ENCODE assay signal across 8 cellular contexts in genomic region chr3:125054436-125055164, GRCh38. TPM values are rescaled to one million over a fixed set of nuclear protein-coding genes. Genes with fewer than 3 reads are reported as not detected.
A peak's percentile ranks its signal among the peaks of the same experiment; 100 is the strongest.
DNase-seq lines count a peak whose midpoint lies in the region; ATAC-seq and TF ChIP-seq lines count a peak whose summit lies in the region.

No MANE protein-coding gene starts in this region.

- DNase-seq in EH (ENCODE audit: low read depth) (peak; percentile 79), left lung (no peak), D341Med (ENCODE audit: low spot score) (no peak)
- peak; percentile 49 for DNase-seq in central memory CD4-positive, alpha-beta T cell
- DNase-seq in activated CD8-positive, alpha-beta memory T cell treated with anti-CD3 and anti-CD28 coated beads for 24 hours = no peak

- no peaks in the 10 kb centered on the region for H3K9me3 ChIP-seq in OCI-LY1 (ENCODE audit: low read length)
- H3K9me3 ChIP-seq in left lung = no peaks in the 10 kb centered on the region
- H3K9me3 ChIP-seq in subcutaneous abdominal adipose tissue (ENCODE audit: control insufficient read depth in 5 of 5, low read length in 5 of 5) = no peaks in the 10 kb centered on the region

- TF ChIP-seq CTCF in OCI-LY1 (IDR thresholded peaks at IDR 0.05; ENCODE audit: low read length) = no peak
- no peak for TF ChIP-seq CTCF in left lung (IDR thresholded peaks at IDR 0.05)

- ATAC-seq in GM21619 (IDR thresholded peaks at IDR 0.05; ENCODE audit: unreplicated experiment) (peak; percentile 38), left lung (peak; percentile 37)

- H3K9me2 ChIP-seq in OCI-LY1 (ENCODE audit: low read depth, low read length) = no peaks in the 10 kb centered on the region

- intact Hi-C loops in left lung (cut with DNase I) = no loop called here

- no peaks in the 10 kb centered on the region for H3K79me2 ChIP-seq in OCI-LY1 (ENCODE audit: insufficient read depth, low read length)

- H3K27me3 ChIP-seq in OCI-LY1 (ENCODE audit: insufficient read depth, low read length) = peaks cover 11% of the 10 kb centered on the region; the same call in 1 of the 2 replicates
- H3K27me3 ChIP-seq in left lung = peaks cover 0 to 32% of the 10 kb centered on the region in 2 donors
- no peaks in the 10 kb centered on the region for H3K27me3 ChIP-seq in subcutaneous abdominal adipose tissue (ENCODE audit: control insufficient read depth in 5 of 5, insufficient read depth in 4 of 5, low read length in 5 of 5)

- H2AFZ ChIP-seq in OCI-LY1 (ENCODE audit: low read length) = no peak overlapping the region

- no peaks in the 10 kb centered on the region for H4K20me1 ChIP-seq in OCI-LY1 (ENCODE audit: insufficient read depth, low read length)

- H3K27ac ChIP-seq in OCI-LY1 (ENCODE audit: low read depth, low read length, poor library complexity, severe bottlenecking) = no peak overlapping the region
- H3K27ac ChIP-seq in left lung = peak overlapping the region; percentile 80 to 87
- peak overlapping the region; percentile 68 for H3K27ac ChIP-seq in subcutaneous abdominal adipose tissue (ENCODE audit: low read depth, low read length)

- H3K36me3 ChIP-seq in OCI-LY1 (ENCODE audit: insufficient read depth, low read length) (no peaks in the 10 kb centered on the region), left lung (no peaks in the 10 kb centered on the region), subcutaneous abdominal adipose tissue (ENCODE audit: control insufficient read depth in 5 of 5, insufficient read depth in 5 of 5, low read length in 5 of 5) (peaks cover 0 to 4% (median 0%) of the 10 kb centered on the region in 5 donors)

- no peaks in the 10 kb centered on the region for H3F3A ChIP-seq in OCI-LY1 (ENCODE audit: insufficient read depth, low read length)

- peak overlapping the region; percentile 58 for H3K4me2 ChIP-seq in OCI-LY1 (ENCODE audit: low read length)

- H3K4me1 ChIP-seq in OCI-LY1 (ENCODE audit: insufficient read depth, low read length, severe bottlenecking) (peaks cover 16% of the 10 kb centered on the region), left lung (peaks cover 39 to 63% of the 10 kb centered on the region in 2 donors), subcutaneous abdominal adipose tissue (ENCODE audit: control insufficient read depth in 5 of 5, insufficient read depth in 5 of 5, low read length in 5 of 5) (peaks cover 5 to 62% (median 54%) of the 10 kb centered on the region in 5 donors)

- H3K9ac ChIP-seq in OCI-LY1 (ENCODE audit: low read length) (no peak overlapping the region), subcutaneous abdominal adipose tissue (ENCODE audit: low read length in 5 of 5) (peak overlapping the region; percentile 7 to 75 (median 68))

- peak overlapping the region; percentile 44 for H3K4me3 ChIP-seq in OCI-LY1 (ENCODE audit: low read depth, low read length, poor library complexity, severe bottlenecking)
- H3K4me3 ChIP-seq in left lung = peak overlapping the region; percentile 69 to 71
- H3K4me3 ChIP-seq in subcutaneous abdominal adipose tissue (ENCODE audit: low read depth in 1 of 5, low read length in 5 of 5) = peak overlapping the region; percentile 59 to 87 (median 79)

RNA-seq across cellular contexts. Expression of gene HEG1, which starts 1.2 kb away (rescaled TPM):
- 100 to 1,000 TPM; 107 to 132 TPM for total RNA-seq in left lung

Comparison
In these comparisons a context has a peak if more than half of its experiments do, and no peak if none do; other contexts are left out.
1. DNase-seq: peak in EH (single experiment) and central memory CD4-positive, alpha-beta T cell (single experiment); none in left lung (0 of 2), D341Med (single experiment) and activated CD8-positive, alpha-beta memory T cell treated with anti-CD3 and anti-CD28 coated beads for 24 hours (single experiment).
2. Peak in every context shown above with its lines, with median percentiles within 50 percentile points of each other: H3K4me3 ChIP-seq.